ENCODE assay signal across 8 cellular contexts in the genomic region with DNA sequence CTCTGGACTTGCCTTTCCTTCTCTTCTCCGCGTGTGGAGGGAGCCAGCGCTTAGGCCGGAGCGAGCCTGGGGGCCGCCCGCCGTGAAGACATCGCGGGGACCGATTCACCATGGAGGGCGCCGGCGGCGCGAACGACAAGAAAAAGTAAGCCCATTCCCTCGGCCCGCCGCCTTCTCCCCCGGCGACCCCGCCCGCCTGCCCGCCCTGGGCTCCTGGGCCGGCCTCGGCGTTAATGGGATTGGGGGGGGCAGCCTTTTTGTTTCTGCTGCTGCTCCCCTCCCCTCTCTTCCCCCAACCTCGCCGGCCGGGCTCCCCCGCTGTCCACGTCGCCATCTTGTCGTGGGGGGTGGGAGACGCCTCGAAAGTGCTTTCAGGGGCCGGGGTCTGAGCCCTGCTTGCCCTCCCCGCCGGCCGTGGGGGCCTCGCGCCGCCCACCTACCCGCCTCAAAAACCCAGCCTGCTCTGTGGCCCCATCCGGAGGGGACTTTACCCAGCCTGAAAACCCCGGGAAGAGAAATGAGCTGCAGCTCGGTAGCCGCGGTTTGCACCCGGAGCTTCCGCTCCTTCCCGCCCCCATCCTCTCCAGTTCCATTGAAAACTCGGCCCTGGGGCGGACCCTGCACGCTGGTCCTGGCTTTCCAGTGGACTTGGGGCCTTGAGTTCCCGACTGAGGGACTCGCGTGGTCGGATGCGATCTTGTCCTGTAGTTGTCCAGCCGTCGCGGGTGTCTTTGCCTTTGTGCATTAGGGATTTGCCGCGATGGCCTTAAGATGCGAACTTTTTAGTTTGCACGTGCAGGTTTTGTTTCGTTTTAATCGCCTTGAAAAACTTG. TPM values are rescaled to one million over a fixed set of nuclear protein-coding genes. Genes with fewer than 3 reads are reported as not detected.
A peak's percentile ranks its signal among the peaks of the same experiment; 100 is the strongest.
DNase-seq lines count a peak whose midpoint lies in the region; ATAC-seq and TF ChIP-seq lines count a peak whose summit lies in the region.

No MANE protein-coding gene starts in this region.

- no peak for TF ChIP-seq CTCF in foreskin keratinocyte (conservative IDR thresholded peaks at IDR 0.05)
- TF ChIP-seq CTCF in neural progenitor cell (IDR thresholded peaks at IDR 0.05) = no peak
- no peak for TF ChIP-seq CTCF in testis (IDR thresholded peaks at IDR 0.05)

- H3K4me3 Mint-ChIP-seq in neural progenitor cell = peak overlapping the region; percentile 96

- peak overlapping the region; percentile 98 for H3K4me2 ChIP-seq in neural progenitor cell

- peak overlapping the region; percentile 45 for H2AFZ ChIP-seq in neural progenitor cell (replicated peaks)

- WGBS in testis, 2 donors = 0 to 1% methylated on average over 45 to 61 of the region's 70 CpGs

- no peak for TF ChIP-seq POLR2A in testis (IDR thresholded peaks at IDR 0.05)

- H3K36me3 Mint-ChIP-seq in neural progenitor cell = peaks cover 18% of the 10 kb centered on the region

- no peaks in the 10 kb centered on the region for H3K27me3 Mint-ChIP-seq in neural progenitor cell (ENCODE audit: insufficient read depth, low read depth)

- DNase-seq in C1 segment of cervical spinal cord (lab: John Stamatoyannopoulos, UW) (peak in 12 of 14 donors; percentile 36 to 84 (median 69)), HuH-7.5 (ENCODE audit: low spot score) (peak; percentile 22), RPMI7951 (ENCODE audit: low read depth) (peak; percentile 63), foreskin keratinocyte (peak; percentile 26 to 42), neural progenitor cell (ENCODE audit: low spot score) (peak; percentile 89), testis (peak; percentile 77)
- peak; percentile 81 for DNase-seq in activated effector memory CD4-positive, alpha-beta T cell treated with anti-CD3 and anti-CD28 coated beads, Interleukin-2, amount 50 U/mL, for 16 hours

- H3K9me3 ChIP-seq in neural progenitor cell (ENCODE audit: low read depth) = no peaks in the 10 kb centered on the region
- no peaks in the 10 kb centered on the region for H3K9me3 ChIP-seq in testis

- peaks cover 35% of the 10 kb centered on the region for H3K4me1 Mint-ChIP-seq in neural progenitor cell

- no peaks in the 10 kb centered on the region for H3K27me3 ChIP-seq in foreskin keratinocyte
- H3K27me3 ChIP-seq in neural progenitor cell = no peaks in the 10 kb centered on the region
- no peaks in the 10 kb centered on the region for H3K27me3 ChIP-seq in testis

- intact Hi-C loops in testis (cut with DNase I; ENCODE audit: low total_unique reads) = loop anchor here (10.0 kb wide), 1 partner anchor 231 kb away; no protein-coding TSS in a partner anchor

- H4K20me1 ChIP-seq in neural progenitor cell (ENCODE audit: low read depth) = peaks cover 45% of the 10 kb centered on the region

- H3K36me3 ChIP-seq in neural progenitor cell (no peaks in the 10 kb centered on the region), testis (ENCODE audit: low read depth, missing control alignments) (no peaks in the 10 kb centered on the region)

- peak overlapping the region; percentile 98 for H3K27ac Mint-ChIP-seq in neural progenitor cell

- ATAC-seq in GM19467 (IDR thresholded peaks at IDR 0.05; ENCODE audit: unreplicated experiment) (peak; percentile 6), foreskin keratinocyte (peak; percentile 25)

- H3K9me3 Mint-ChIP-seq in neural progenitor cell = peaks cover 4% of the 10 kb centered on the region

- peak overlapping the region; percentile 82 for H3K9ac ChIP-seq in neural progenitor cell

- H3F3A ChIP-seq in neural progenitor cell (ENCODE audit: low read depth) = peaks cover 30% of the 10 kb centered on the region

- H3K4me1 ChIP-seq in foreskin keratinocyte = peaks cover 26% of the 10 kb centered on the region
- peaks cover 46% of the 10 kb centered on the region for H3K4me1 ChIP-seq in neural progenitor cell
- H3K4me1 ChIP-seq in testis = peaks cover 8% of the 10 kb centered on the region

- peak overlapping the region; percentile 75 for H3K4me3 ChIP-seq in neural progenitor cell
- peak overlapping the region; percentile 73 to 97 for H3K4me3 ChIP-seq in testis

- H3K27ac ChIP-seq in foreskin keratinocyte (peak overlapping the region; percentile 96), neural progenitor cell (peak overlapping the region; percentile 96), testis (peak overlapping the region; percentile 96 to 99)

- peaks cover 56% of the 10 kb centered on the region for H3K79me2 ChIP-seq in neural progenitor cell (ENCODE audit: low read depth)

RNA-seq across cellular contexts. Expression of gene HIF1A, which starts 0.6 kb away (rescaled TPM):
- total RNA-seq in RPMI7951 (2014; rRNA removed; shearing (Covaris generic)) = 194 and 270 TPM in 2 replicates
- 122 and 130 TPM in 2 replicates for total RNA-seq in foreskin keratinocyte
- 20.3 and 27.4 TPM in 2 replicates for polyA plus RNA-seq in foreskin keratinocyte
- 185 and 299 TPM in 2 replicates for total RNA-seq in neural progenitor cell (ENCODE audit: low replicate concordance)
- 100 to 1,000 TPM; 105 to 140 TPM for total RNA-seq in testis
- 63.1 TPM for polyA plus RNA-seq in testis (ENCODE audit: insufficient read depth, low read depth, low replicate concordance)

Comparison
In these comparisons a context has a peak if more than half of its experiments do, and no peak if none do; other contexts are left out.
1. Peak in every context shown above with its lines: DNase-seq, ATAC-seq, H3K4me3 ChIP-seq and H3K27ac ChIP-seq.
2. DNase-seq: peak in every context shown above with its lines; median percentile 89 in neural progenitor cell; 81 in activated effector memory CD4-positive, alpha-beta T cell treated with anti-CD3 and anti-CD28 coated beads, Interleukin-2, amount 50 U/mL, for 16 hours; 77 in testis; 69 in C1 segment of cervical spinal cord; 63 in RPMI7951; 34 in foreskin keratinocyte; 22 in HuH-7.5.